Comparison of ENCODE assay signal across 17 cellular contexts in genomic region chr1:11046625-11047365, GRCh38. TPM values are rescaled to one million over a fixed set of nuclear protein-coding genes. Genes with fewer than 3 reads are reported as not detected.
"Had no signal": no experiment of that assay in that cellular context is flagged by ENCODE, and none has a peak within 500 bp of the region (broad histone marks: within the 10 kb centered on the region; RNA-seq: fewer than 3 reads in every experiment).

TSS of gene MASP2 (minus strand) at chr1:11047239. CDS start at chr1:11047207, 32 bp downstream.

- H3K4me3 Mint-ChIP-seq: natural killer cell; stimulated activated naive B cell treated with anti-CD40 and anti-IgM and Interleukin-4, amounts not matched to agents 10 μg/mL and 1 μg/mL and 100 μg/mL, for 72 hours had no signal

- H3K4me1 Mint-ChIP-seq: natural killer cell; stimulated activated naive B cell treated with anti-CD40 and anti-IgM and Interleukin-4, amounts not matched to agents 10 μg/mL and 1 μg/mL and 100 μg/mL, for 72 hours had no signal

- H3K36me3 ChIP-seq: ascending aorta, thyroid gland had no signal

- H3K27me3 Mint-ChIP-seq: stimulated activated naive B cell treated with anti-CD40 and anti-IgM and Interleukin-4, amounts not matched to agents 10 μg/mL and 1 μg/mL and 100 μg/mL, for 72 hours had no signal

- H3K4me3 ChIP-seq: ascending aorta, coronary artery, lung, thyroid gland had no signal

- H3K9me3 ChIP-seq: ascending aorta, thyroid gland had no signal

- H3K36me3 Mint-ChIP-seq: natural killer cell; stimulated activated naive B cell treated with anti-CD40 and anti-IgM and Interleukin-4, amounts not matched to agents 10 μg/mL and 1 μg/mL and 100 μg/mL, for 72 hours had no signal

- H3K27ac ChIP-seq: ascending aorta, coronary artery, thyroid gland had no signal

- ATAC-seq: natural killer cell; stimulated activated naive B cell treated with anti-CD40 and anti-IgM and Interleukin-4, amounts not matched to agents 10 μg/mL and 1 μg/mL and 100 μg/mL, for 72 hours had no signal

- H3K27ac Mint-ChIP-seq: natural killer cell; stimulated activated naive B cell treated with anti-CD40 and anti-IgM and Interleukin-4, amounts not matched to agents 10 μg/mL and 1 μg/mL and 100 μg/mL, for 72 hours had no signal

- DNase-seq: activated CD4-positive, alpha-beta T cell treated with anti-CD3 and anti-CD28 coated beads, Interleukin-2, amount 50 U/mL, for 4 hours; activated naive CD4-positive, alpha-beta T cell treated with Interleukin-2 at 50 U/mL for 16 hours; activated T-cell treated with anti-CD3 and anti-CD28 coated beads for 4 hours; hypothalamus; natural killer cell; retina; SIG-M5; stimulated activated CD4-positive, alpha-beta T cell treated with anti-CD3 and anti-CD28 coated beads, Interleukin-4, amount 100 ng/mL, for 1 hour; stimulated activated naive B cell treated with anti-CD40 and anti-IgM and Interleukin-4, amounts not matched to agents 10 μg/mL and 1 μg/mL and 100 μg/mL, for 72 hours; thyroid gland had no signal

- H3K9me3 Mint-ChIP-seq: natural killer cell; stimulated activated naive B cell treated with anti-CD40 and anti-IgM and Interleukin-4, amounts not matched to agents 10 μg/mL and 1 μg/mL and 100 μg/mL, for 72 hours had no signal

- H3K4me1 ChIP-seq: ascending aorta, thyroid gland had no signal

- H3K27me3 ChIP-seq: ascending aorta, thyroid gland had no signal

RNA-seq across cellular contexts. Expression of gene MASP2, which starts in this region (rescaled TPM):
- total RNA-seq: ascending aorta, epithelial cell of proximal tubule, frontal cortex, lung, thyroid gland, urinary bladder had no signal
- polyA plus RNA-seq: small intestine, urinary bladder had no signal
